ENCODE assay signal across 15 cellular contexts in the genomic region with DNA sequence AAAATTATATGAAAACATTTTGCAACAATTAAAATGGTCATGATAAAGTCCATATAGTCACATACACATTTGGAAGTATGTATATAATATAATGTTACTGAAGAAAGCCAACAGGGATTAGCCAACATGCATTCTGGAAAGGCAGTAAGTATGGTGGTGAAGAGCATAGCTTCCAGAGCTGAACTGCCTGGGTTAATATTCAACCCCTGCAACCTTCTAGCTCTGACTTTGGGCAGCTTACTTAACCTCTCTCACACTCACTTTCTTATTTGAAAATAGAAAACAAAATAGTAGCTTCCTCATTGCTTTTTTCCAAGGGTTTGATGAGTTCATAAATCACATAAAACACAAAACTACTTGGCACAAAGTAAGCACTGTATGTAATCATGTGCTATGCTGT.
"Had no signal": no experiment of that assay in that cellular context is flagged by ENCODE, and none has a peak within 500 bp of the region (broad histone marks: within the 10 kb centered on the region; RNA-seq: fewer than 3 reads in every experiment).

No MANE protein-coding gene starts in this region.

- H3K27me3 ChIP-seq: esophagus muscularis mucosa had no signal

- ATAC-seq: left ventricle myocardium superior; naive thymus-derived CD4-positive, alpha-beta T cell; sciatic nerve; stimulated activated memory B cell treated with anti-CD40 and anti-IgM and Interleukin-4, amounts not matched to agents 10 μg/mL and 1 μg/mL and 100 μg/mL, for 72 hours; T-helper 17 cell had no signal

- H3K36me3 ChIP-seq: esophagus muscularis mucosa, WERI-Rb-1 had no signal

- H3K27ac ChIP-seq: esophagus muscularis mucosa, WERI-Rb-1 had no signal

- H3K4me1 ChIP-seq: esophagus muscularis mucosa had no signal

- DNase-seq: activated CD4-positive, alpha-beta T cell treated with anti-CD3 and anti-CD28 coated beads, Interleukin-2, amount 50 U/mL, for 48 hours; amniotic stem cell; effector CD8-positive, alpha-beta T cell; hippocampal formation; left ventricle myocardium superior; naive thymus-derived CD4-positive, alpha-beta T cell; stimulated activated CD4-positive, alpha-beta T cell treated with anti-CD3 and anti-CD28 coated beads, Interleukin-4, amount 100 ng/mL, for 4 hours; T-helper 17 cell; WERI-Rb-1 had no signal

- H3K9me3 ChIP-seq: esophagus muscularis mucosa had no signal

- H3K4me2 ChIP-seq: smooth muscle cell had no signal

- H3K4me3 ChIP-seq: esophagus muscularis mucosa, smooth muscle cell had no signal

- FAIRE-seq: endothelial cell of umbilical vein, islet of Langerhans had no signal
